Comparison of ENCODE assay signal across 15 cellular contexts in genomic region chr20:10842116-10842515, GRCh38.
"Had no signal": no experiment of that assay in that cellular context is flagged by ENCODE, and none has a peak within 500 bp of the region (broad histone marks: within the 10 kb centered on the region; RNA-seq: fewer than 3 reads in every experiment).

No MANE protein-coding gene starts in this region.

- H3K36me3 ChIP-seq: pancreas, tibial artery, uterus had no signal

- FAIRE-seq: astrocyte, pancreas had no signal

- DNase-seq: activated CD4-positive, alpha-beta memory T cell treated with anti-CD3 and anti-CD28 coated beads for 36 hours; activated CD4-positive, alpha-beta T cell treated with anti-CD3 and anti-CD28 coated beads for 36 hours; activated CD8-positive, alpha-beta memory T cell treated with anti-CD3 and anti-CD28 coated beads, Interleukin-2, amount 10 ng/mL, durations not matched to agents 7 days and 5 days; activated naive CD4-positive, alpha-beta T cell treated with anti-CD3 and anti-CD28 coated beads, Interleukin-2, amount 10 ng/mL, durations not matched to agents 7 days and 5 days; activated T-cell treated with anti-CD3 and anti-CD28 coated beads, Interleukin-2, amount 50 U/mL, for 1 hour; islet precursor cell; mammary epithelial cell; naive thymus-derived CD4-positive, alpha-beta T cell; pancreas; stimulated activated CD4-positive, alpha-beta T cell treated with anti-CD3 and anti-CD28 coated beads, Interleukin-2, amount 100 ng/mL, for 48 hours; stimulated activated naive B cell treated with anti-CD40 and anti-IgM and Interleukin-4, amounts not matched to agents 10 μg/mL and 1 μg/mL and 100 μg/mL, for 72 hours; tibial artery; uterus had no signal

- H3K4me1 ChIP-seq: pancreas, tibial artery, uterus had no signal

- ATAC-seq: activated CD4-positive, alpha-beta T cell treated with anti-CD3 and anti-CD28 coated beads for 36 hours; activated CD8-positive, alpha-beta memory T cell treated with anti-CD3 and anti-CD28 coated beads, Interleukin-2, amount 10 ng/mL, durations not matched to agents 7 days and 5 days; left lobe of liver; naive thymus-derived CD4-positive, alpha-beta T cell; pancreas; stimulated activated naive B cell treated with anti-CD40 and anti-IgM and Interleukin-4, amounts not matched to agents 10 μg/mL and 1 μg/mL and 100 μg/mL, for 72 hours had no signal

- H3K27me3 ChIP-seq: pancreas, tibial artery, uterus had no signal

- H3K27ac ChIP-seq: pancreas, tibial artery, uterus had no signal

- H3K9me3 ChIP-seq: pancreas, uterus had no signal

- H3K4me3 ChIP-seq: pancreas, tibial artery, uterus had no signal
